Comparison of ENCODE assay signal across 9 cellular contexts in genomic region chr2:212170382-212170781, GRCh38.
"Had no signal": no experiment of that assay in that cellular context is flagged by ENCODE, and none has a peak within 500 bp of the region (broad histone marks: within the 10 kb centered on the region; RNA-seq: fewer than 3 reads in every experiment).

No MANE protein-coding gene starts in this region.

- H3K27ac ChIP-seq: GM23248 had no signal

- H3K4me3 ChIP-seq: GM23248, GM23338, HAP-1 had no signal

- ATAC-seq: GM23338, HCT116 had no signal

- DNase-seq: GM23248, GOT3, H7, H9, HCEC 1CT, HFFc6 had no signal

- H3K36me3 ChIP-seq: HAP-1 had no signal
